In the genomic region with DNA sequence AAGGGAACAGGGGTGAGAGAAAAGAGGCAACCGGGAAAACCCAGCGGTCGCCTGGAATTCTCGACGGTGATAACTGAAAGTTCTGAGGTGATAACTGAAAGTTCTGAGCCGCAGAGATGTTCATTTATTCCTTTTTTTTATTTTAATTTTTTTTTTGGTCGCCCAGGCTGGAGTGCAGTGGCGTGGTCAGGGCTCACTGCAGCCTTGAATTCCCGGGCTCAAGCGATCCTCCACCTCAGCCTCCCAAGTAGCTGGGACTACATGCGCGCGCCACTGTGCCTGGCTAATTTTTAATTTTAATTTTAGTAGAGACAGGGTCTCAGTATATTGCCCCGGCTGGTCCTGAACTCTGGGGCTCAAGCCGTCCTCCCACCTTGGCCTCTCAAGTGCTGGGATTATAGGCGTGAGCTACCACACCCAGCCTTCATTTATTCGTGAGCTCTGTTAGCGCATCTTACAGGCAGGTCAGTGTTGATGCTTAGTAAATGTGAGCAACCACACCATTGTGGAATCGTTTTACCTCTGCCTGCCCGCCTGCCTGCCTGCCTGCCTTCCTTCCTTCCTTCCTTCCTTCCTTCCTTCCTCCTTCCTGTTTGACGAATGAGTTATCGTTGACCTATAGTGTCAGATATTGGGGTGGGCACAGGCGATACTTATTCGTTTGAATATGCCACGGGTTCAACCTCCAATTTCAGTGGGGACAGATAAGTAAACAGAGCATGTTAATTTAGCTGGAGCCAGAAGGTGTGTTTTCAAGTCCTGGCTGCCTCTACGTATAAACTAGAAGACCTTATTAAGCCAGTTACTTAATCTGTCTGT, we compare ENCODE assay signal across 8 cellular contexts. TPM values are rescaled to one million over a fixed set of nuclear protein-coding genes. Genes with fewer than 3 reads are reported as not detected.
DNase-seq lines count a peak whose midpoint lies in the region; ATAC-seq lines count a peak whose summit lies in the region.

No MANE protein-coding gene starts in this region.

- H3K27ac Mint-ChIP-seq in activated naive CD4-positive, alpha-beta T cell treated with anti-CD3 and anti-CD28 coated beads, Interleukin-2, amount 50 U/mL, for 72 hours: peak overlapping the region; percentile 93 to 95

- peaks cover 9% of the 10 kb centered on the region for H3K27me3 ChIP-seq in iPS-20b (ENCODE audit: insufficient read depth, low read length)
- H3K27me3 ChIP-seq in stomach smooth muscle (ENCODE audit: control insufficient read depth in 1 of 2, insufficient read depth in 2 of 2, low read length in 2 of 2): no peaks in the 10 kb centered on the region

- peak; percentile 9 for ATAC-seq in HG03460 (IDR thresholded peaks at IDR 0.05; ENCODE audit: unreplicated experiment)
- peak; percentile 43 for ATAC-seq in activated naive CD4-positive, alpha-beta T cell treated with anti-CD3 and anti-CD28 coated beads, Interleukin-2, amount 50 U/mL, for 72 hours

- H3K4me1 ChIP-seq in iPS-20b (ENCODE audit: insufficient read depth, low read length): no peaks in the 10 kb centered on the region
- H3K4me1 ChIP-seq in stomach smooth muscle (ENCODE audit: control insufficient read depth, insufficient read depth, low read length): peaks cover 13% of the 10 kb centered on the region

- H3K36me3 Mint-ChIP-seq in activated naive CD4-positive, alpha-beta T cell treated with anti-CD3 and anti-CD28 coated beads, Interleukin-2, amount 50 U/mL, for 72 hours: peaks cover 17 to 24% of the 10 kb centered on the region in 2 donors

- peak; percentile 66 for DNase-seq in activated CD8-positive, alpha-beta memory T cell treated with anti-CD3 and anti-CD28 coated beads for 24 hours
- DNase-seq in activated CD8-positive, alpha-beta memory T cell treated with anti-CD3 and anti-CD28 coated beads, Interleukin-2, amount 50 U/mL, for 4 hours: no peak
- peak in 1 of 2 donors; percentile 8 for DNase-seq in activated naive CD4-positive, alpha-beta T cell treated with anti-CD3 and anti-CD28 coated beads, Interleukin-2, amount 50 U/mL, for 72 hours (ENCODE audit: low spot score in 2 of 2)
- DNase-seq in midbrain (lab: John Stamatoyannopoulos, UW): no peak
- no peak for DNase-seq in SKM-1 treated with dmso at 0.1 percent for 144 hours (lab: John Stamatoyannopoulos, UW; ENCODE audit: unreplicated experiment)

- H3K4me3 ChIP-seq in iPS-20b (ENCODE audit: low read length): peak overlapping the region; percentile 71; the same call in 1 of the 2 replicates
- peak overlapping the region; percentile 47 to 72 for H3K4me3 ChIP-seq in stomach smooth muscle (ENCODE audit: low read length in 2 of 2)

- H3K27ac ChIP-seq in iPS-20b (ENCODE audit: low read length) (no peak overlapping the region), stomach smooth muscle (ENCODE audit: low read length) (no peak overlapping the region)

- no peak overlapping the region for H3K9ac ChIP-seq in iPS-20b (ENCODE audit: low read depth, low read length)
- H3K9ac ChIP-seq in stomach smooth muscle (ENCODE audit: low read length in 2 of 2): peak overlapping the region; percentile 2 to 30

- no peaks in the 10 kb centered on the region for H3K9me3 ChIP-seq in iPS-20b (ENCODE audit: insufficient read depth, low read depth, low read length)
- H3K9me3 ChIP-seq in stomach smooth muscle (ENCODE audit: control insufficient read depth in 2 of 2, low read length in 2 of 2): no peaks in the 10 kb centered on the region

- peaks cover 14% of the 10 kb centered on the region for H3K36me3 ChIP-seq in iPS-20b (ENCODE audit: insufficient read depth, low read depth, low read length)
- H3K36me3 ChIP-seq in stomach smooth muscle (ENCODE audit: control insufficient read depth in 2 of 2, insufficient read depth in 2 of 2, low read length in 2 of 2): peaks cover 0 to 3% of the 10 kb centered on the region in 2 donors

- peaks cover 0 to 4% of the 10 kb centered on the region in 2 donors for H3K9me3 Mint-ChIP-seq in activated naive CD4-positive, alpha-beta T cell treated with anti-CD3 and anti-CD28 coated beads, Interleukin-2, amount 50 U/mL, for 72 hours

RNA-seq across cellular contexts. Expression of gene E2F6, which starts 0.6 kb away (rescaled TPM):
- total RNA-seq in activated naive CD4-positive, alpha-beta T cell treated with anti-CD3 and anti-CD28 coated beads, Interleukin-2, amount 50 U/mL, for 72 hours: 1 to 10 TPM; 7.2 to 7.9 TPM
